10 cellular contexts compared by ENCODE assay signal in the genomic region with DNA sequence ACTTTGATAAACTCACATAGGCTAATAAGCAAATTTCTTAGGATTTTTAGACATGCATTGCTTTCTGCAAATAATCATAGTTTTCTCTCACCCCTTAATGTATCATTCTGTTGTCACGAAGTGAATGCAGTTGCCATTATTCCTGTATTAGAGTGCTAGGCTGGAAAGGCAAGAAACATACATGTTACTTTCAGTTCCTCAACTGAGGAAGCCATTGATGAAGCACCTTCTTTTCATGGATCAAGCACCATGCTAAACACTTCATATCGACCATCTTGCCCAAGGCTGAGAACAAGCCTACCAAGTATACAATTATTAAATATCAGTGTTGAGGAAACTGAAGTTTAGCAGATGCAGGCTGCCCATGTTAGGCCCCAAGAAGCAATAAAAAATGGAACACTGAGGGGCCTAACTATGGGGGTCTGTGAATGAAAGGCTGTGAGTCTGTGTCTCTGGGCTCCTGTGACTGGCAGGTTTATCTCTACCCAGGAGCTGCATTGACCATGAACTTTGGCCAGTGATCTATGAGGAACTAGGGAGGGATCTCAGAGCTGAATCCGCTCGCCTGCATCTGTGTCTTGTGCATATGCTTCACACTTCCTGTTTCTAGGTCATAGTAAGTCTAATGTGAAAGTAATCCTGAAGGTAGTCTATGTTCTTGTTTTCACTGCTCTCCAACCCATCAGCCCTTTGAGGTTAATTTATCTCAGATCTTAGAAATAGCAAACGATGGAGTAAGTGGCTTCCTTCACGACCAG. TPM values are rescaled to one million over a fixed set of nuclear protein-coding genes. Genes with fewer than 3 reads are reported as not detected.
DNase-seq lines count a peak whose midpoint lies in the region; ATAC-seq and FAIRE-seq lines count a peak whose summit lies in the region.
"Had no signal": no experiment of that assay in that cellular context is flagged by ENCODE, and none has a peak within 500 bp of the region (broad histone marks: within the 10 kb centered on the region; RNA-seq: fewer than 3 reads in every experiment).

No MANE protein-coding gene starts in this region.

- peak; percentile 96 for ATAC-seq in HG02642 (IDR thresholded peaks at IDR 0.05; ENCODE audit: poor library complexity, unreplicated experiment)
- ATAC-seq in HG03558 (IDR thresholded peaks at IDR 0.05; ENCODE audit: extremely low read depth, unreplicated experiment) = peak; percentile 88

- no peaks in the 10 kb centered on the region for H3K9me3 ChIP-seq in small intestine (ENCODE audit: control insufficient read depth, low read depth)

- peaks cover 0 to 2% of the 10 kb centered on the region in 2 donors for H3K36me3 ChIP-seq in small intestine (ENCODE audit: control insufficient read depth in 2 of 2, insufficient read depth in 2 of 2, low read length in 2 of 2)
- H3K36me3 ChIP-seq: SJCRH30 had no signal

- H3K4me3 ChIP-seq in small intestine (ENCODE audit: low read depth in 1 of 2, low read length in 2 of 2) = no peak overlapping the region
- H3K4me3 ChIP-seq: SJCRH30 had no signal

- H3K27ac ChIP-seq in small intestine (ENCODE audit: low read depth in 1 of 2, low read length in 1 of 2) = no peak overlapping the region
- H3K27ac ChIP-seq: SJCRH30 had no signal

- no peak for FAIRE-seq in small intestine (lab: Jason Lieb, UNC)
- FAIRE-seq: A204.1 had no signal

- DNase-seq in SIG-M5 treated with dmso at 0.1 percent for 504 hours (lab: John Stamatoyannopoulos, UW; ENCODE audit: unreplicated experiment) (peak; percentile 12), SIG-M5 (lab: John Stamatoyannopoulos, UW) (no peak), small intestine (peak; percentile 15), NCI-H2227 (lab: John Stamatoyannopoulos, UW; ENCODE audit: unreplicated experiment) (no peak), NCI-H526 treated with DMSO at 0.1 percent for 48 hours (lab: John Stamatoyannopoulos, UW) (no peak), NCI-H1436 treated with DMSO at 0.1 percent for 48 hours (lab: John Stamatoyannopoulos, UW) (no peak)
- DNase-seq: SJCRH30 had no signal

- WGBS in small intestine, 3 donors = 81 to 88% (median 85%) methylated on average over 6 of the region's 6 CpGs

- H3K27me3 ChIP-seq in small intestine (ENCODE audit: control insufficient read depth in 2 of 2, insufficient read depth in 2 of 2, low read length in 2 of 2) = no peaks in the 10 kb centered on the region
- H3K27me3 ChIP-seq: SJCRH30 had no signal

- H3K4me1 ChIP-seq in small intestine (ENCODE audit: control insufficient read depth in 2 of 2, insufficient read depth in 1 of 2, low read depth in 1 of 2, low read length in 1 of 2) = no peaks in the 10 kb centered on the region

RNA-seq across cellular contexts. Expression of gene TSPYL6, which starts 16.0 kb away (rescaled TPM):
- polyA plus RNA-seq in small intestine = not detected

Comparison
In these comparisons a context has a peak if more than half of its experiments do, and no peak if none do; other contexts are left out.
1. DNase-seq: peak in SIG-M5 treated with dmso at 0.1 percent for 504 hours (single experiment) and small intestine (single experiment); none in SIG-M5 (single experiment), NCI-H2227 (single experiment), NCI-H526 treated with DMSO at 0.1 percent for 48 hours (single experiment) and NCI-H1436 treated with DMSO at 0.1 percent for 48 hours (single experiment).